ENCODE assay signal across 8 cellular contexts in genomic region chr18:21955757-21956652, GRCh38.
A peak's percentile ranks its signal among the peaks of the same experiment; 100 is the strongest.
DNase-seq lines count a peak whose midpoint lies in the region; ATAC-seq lines count a peak whose summit lies in the region.

No MANE protein-coding gene starts in this region.

- ATAC-seq in GM19328 (IDR thresholded peaks at IDR 0.05; ENCODE audit: unreplicated experiment) (peak; percentile 97), HG03432 (IDR thresholded peaks at IDR 0.05; ENCODE audit: unreplicated experiment) (peak; percentile 96)

- no peak overlapping the region for H2BK5ac ChIP-seq in mesenchymal stem cell (ENCODE audit: low read depth, low read length, poor library complexity, severe bottlenecking)

- no peak overlapping the region for H3K23ac ChIP-seq in mesenchymal stem cell (ENCODE audit: low read length in 2 of 2)

- H3K27ac ChIP-seq in mesenchymal stem cell (ENCODE audit: low read length, poor library complexity, severe bottlenecking): no peak overlapping the region

- peak overlapping the region; percentile 41 for H4K8ac ChIP-seq in mesenchymal stem cell (ENCODE audit: low read length)

- DNase-seq in CD1c-positive myeloid dendritic cell (ENCODE audit: extremely low spot score) (peak; percentile 77), NCI-H748 (lab: John Stamatoyannopoulos, UW; ENCODE audit: unreplicated experiment) (peak; percentile 70), mesenchymal stem cell (peak; percentile 65)
- DNase-seq in activated CD4-positive, alpha-beta memory T cell treated with anti-CD3 and anti-CD28 coated beads, Interleukin-2, amount 10 ng/mL, durations not matched to agents 7 days and 5 days: peak; percentile 79
- DNase-seq in effector CD8-positive, alpha-beta T cell (lab: John Stamatoyannopoulos, UW): peak; percentile 70
- DNase-seq in stimulated activated CD8-positive, alpha-beta memory T cell treated with anti-CD3 and anti-CD28 coated beads, Interleukin-2, amount 100 ng/mL, for 48 hours (ENCODE audit: low read depth in 2 of 2): peak; percentile 65 to 74

- peaks cover 7% of the 10 kb centered on the region for H3K9me3 ChIP-seq in mesenchymal stem cell (ENCODE audit: control insufficient read depth, low read length)

- CTCF ChIA-PET in activated CD4-positive, alpha-beta memory T cell treated with anti-CD3 and anti-CD28 coated beads, Interleukin-2, amount 10 ng/mL, durations not matched to agents 7 days and 5 days (lab: Charles Lee): interaction anchor here (0.5 to 2.1 kb wide), 5 partner anchors 324 to 761 kb away, joined by 3 to 13 read pairs (median 5); no protein-coding TSS in a partner anchor

- H2BK15ac ChIP-seq in mesenchymal stem cell (ENCODE audit: low read depth, poor library complexity, severe bottlenecking): no peak overlapping the region

- H3K4ac ChIP-seq in mesenchymal stem cell (ENCODE audit: low read depth in 1 of 2, low read length in 2 of 2): no peak overlapping the region

- no peaks in the 10 kb centered on the region for H3K36me3 ChIP-seq in mesenchymal stem cell (ENCODE audit: control insufficient read depth in 1 of 2, insufficient read depth in 2 of 2, low read depth in 1 of 2, low read length in 2 of 2)

- no peak overlapping the region for H2AFZ ChIP-seq in mesenchymal stem cell (ENCODE audit: low read depth, low read length)

- H3K27me3 Mint-ChIP-seq in activated CD4-positive, alpha-beta memory T cell treated with anti-CD3 and anti-CD28 coated beads, Interleukin-2, amount 10 ng/mL, durations not matched to agents 7 days and 5 days: peaks cover 28% of the 10 kb centered on the region

- no peaks in the 10 kb centered on the region for H3K4me1 Mint-ChIP-seq in activated CD4-positive, alpha-beta memory T cell treated with anti-CD3 and anti-CD28 coated beads, Interleukin-2, amount 10 ng/mL, durations not matched to agents 7 days and 5 days

- H3K4me1 ChIP-seq in mesenchymal stem cell (ENCODE audit: control insufficient read depth, insufficient read depth, low read depth, low read length): no peaks in the 10 kb centered on the region

- H3K4me2 ChIP-seq in mesenchymal stem cell (ENCODE audit: low read length, poor library complexity, severe bottlenecking): no peak overlapping the region

- H3K14ac ChIP-seq in mesenchymal stem cell (ENCODE audit: low read length in 2 of 2): no peak overlapping the region

- WGBS in mesenchymal stem cell: 23% methylated on average over 6 of the region's 8 CpGs

- H3K4me3 ChIP-seq in mesenchymal stem cell (ENCODE audit: insufficient read depth in 1 of 2, low read depth in 1 of 2, low read length in 2 of 2): no peak overlapping the region

- H3K4me3 Mint-ChIP-seq in activated CD4-positive, alpha-beta memory T cell treated with anti-CD3 and anti-CD28 coated beads, Interleukin-2, amount 10 ng/mL, durations not matched to agents 7 days and 5 days: no peak overlapping the region

- no peak overlapping the region for H2BK12ac ChIP-seq in mesenchymal stem cell (ENCODE audit: low read length in 2 of 2)

- no peaks in the 10 kb centered on the region for H3K9me3 Mint-ChIP-seq in activated CD4-positive, alpha-beta memory T cell treated with anti-CD3 and anti-CD28 coated beads, Interleukin-2, amount 10 ng/mL, durations not matched to agents 7 days and 5 days

- no peaks in the 10 kb centered on the region for H3K36me3 Mint-ChIP-seq in activated CD4-positive, alpha-beta memory T cell treated with anti-CD3 and anti-CD28 coated beads, Interleukin-2, amount 10 ng/mL, durations not matched to agents 7 days and 5 days (ENCODE audit: low read depth)

- H3K27ac Mint-ChIP-seq in activated CD4-positive, alpha-beta memory T cell treated with anti-CD3 and anti-CD28 coated beads, Interleukin-2, amount 10 ng/mL, durations not matched to agents 7 days and 5 days: no peak overlapping the region

- POLR2A ChIA-PET in activated CD4-positive, alpha-beta memory T cell treated with anti-CD3 and anti-CD28 coated beads, Interleukin-2, amount 10 ng/mL, durations not matched to agents 7 days and 5 days (lab: Charles Lee): no interaction called here

- no peak overlapping the region for H4K91ac ChIP-seq in mesenchymal stem cell (ENCODE audit: low read length)

- no peak overlapping the region for H2BK120ac ChIP-seq in mesenchymal stem cell (ENCODE audit: low read depth, low read length)

- H3K79me1 ChIP-seq in mesenchymal stem cell (replicated peaks; ENCODE audit: low read length, poor library complexity, severe bottlenecking): no peaks in the 10 kb centered on the region

- H3K27me3 ChIP-seq in mesenchymal stem cell (ENCODE audit: control insufficient read depth in 1 of 2, insufficient read depth in 1 of 2, low read length in 2 of 2): peaks cover 3 to 55% of the 10 kb centered on the region in 2 experiments

- H3K9ac ChIP-seq in mesenchymal stem cell (ENCODE audit: low read length): no peak overlapping the region

- no peak overlapping the region for H2AK5ac ChIP-seq in mesenchymal stem cell (ENCODE audit: low read length, severe bottlenecking)

- H3K18ac ChIP-seq in mesenchymal stem cell (ENCODE audit: low read depth in 1 of 2, low read length in 2 of 2): no peak overlapping the region
